Comparison of ENCODE assay signal across 22 cellular contexts in the genomic region with DNA sequence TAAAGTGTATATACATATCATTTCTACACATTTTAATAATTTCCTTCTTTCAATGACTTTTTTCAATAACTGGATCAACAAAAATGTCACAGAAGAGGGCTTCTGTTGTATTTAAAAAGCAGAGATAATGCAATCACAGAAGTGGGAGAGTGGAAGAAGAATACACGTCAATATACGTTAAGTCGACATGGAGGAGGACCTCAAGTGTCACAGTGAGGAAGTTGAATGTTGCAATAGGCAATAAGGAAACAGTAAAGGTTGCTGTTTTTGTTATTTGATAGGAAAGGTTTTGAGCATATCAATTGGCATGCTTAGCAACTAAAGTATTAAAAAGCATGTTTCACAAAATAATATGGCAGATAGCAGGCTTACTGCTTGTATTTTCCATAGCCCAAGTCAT.
"Had no signal": no experiment of that assay in that cellular context is flagged by ENCODE, and none has a peak within 500 bp of the region (broad histone marks: within the 10 kb centered on the region; RNA-seq: fewer than 3 reads in every experiment).

No MANE protein-coding gene starts in this region.

- DNase-seq: activated B cell treated with CpG ODN at 0.5 μM for 24 hours; activated CD4-positive, alpha-beta T cell treated with anti-CD3 and anti-CD28 coated beads for 1 hour; activated CD4-positive, alpha-beta T cell treated with anti-CD3 and anti-CD28 coated beads, Interleukin-2, amount 10 ng/mL, durations not matched to agents 24 days and 14 days; activated CD4-positive, alpha-beta T cell treated with anti-CD3 and anti-CD28 coated beads, Interleukin-2, amount 50 U/mL, for 48 hours; activated CD8-positive, alpha-beta memory T cell treated with anti-CD3 and anti-CD28 coated beads, Interleukin-2, amount 10 ng/mL, durations not matched to agents 7 days and 5 days; activated effector memory CD4-positive, alpha-beta T cell treated with Interleukin-2 at 50 U/mL for 16 hours; activated naive CD4-positive, alpha-beta T cell; activated T-cell treated with anti-CD3 and anti-CD28 coated beads, Interleukin-2, amount 50 U/mL, for 24 hours; amygdala; KG1; NCI-H1048; NCI-H1694; NCI-H2029; NCI-H2107; NCI-H345; NCI-H510A; NCI-H69; PC-3; SHP77; T-helper 17 cell; T-helper 9 cell had no signal

- ATAC-seq: activated CD8-positive, alpha-beta memory T cell treated with anti-CD3 and anti-CD28 coated beads, Interleukin-2, amount 10 ng/mL, durations not matched to agents 7 days and 5 days; PC-3; T-helper 17 cell had no signal

- H3K4me3 ChIP-seq: cardiac muscle cell had no signal

- H3K27ac ChIP-seq: cardiac muscle cell had no signal

- H3K36me3 ChIP-seq: cardiac muscle cell had no signal

- H3K27me3 ChIP-seq: cardiac muscle cell had no signal
